Comparison of ENCODE assay signal across 9 cellular contexts in the genomic region with DNA sequence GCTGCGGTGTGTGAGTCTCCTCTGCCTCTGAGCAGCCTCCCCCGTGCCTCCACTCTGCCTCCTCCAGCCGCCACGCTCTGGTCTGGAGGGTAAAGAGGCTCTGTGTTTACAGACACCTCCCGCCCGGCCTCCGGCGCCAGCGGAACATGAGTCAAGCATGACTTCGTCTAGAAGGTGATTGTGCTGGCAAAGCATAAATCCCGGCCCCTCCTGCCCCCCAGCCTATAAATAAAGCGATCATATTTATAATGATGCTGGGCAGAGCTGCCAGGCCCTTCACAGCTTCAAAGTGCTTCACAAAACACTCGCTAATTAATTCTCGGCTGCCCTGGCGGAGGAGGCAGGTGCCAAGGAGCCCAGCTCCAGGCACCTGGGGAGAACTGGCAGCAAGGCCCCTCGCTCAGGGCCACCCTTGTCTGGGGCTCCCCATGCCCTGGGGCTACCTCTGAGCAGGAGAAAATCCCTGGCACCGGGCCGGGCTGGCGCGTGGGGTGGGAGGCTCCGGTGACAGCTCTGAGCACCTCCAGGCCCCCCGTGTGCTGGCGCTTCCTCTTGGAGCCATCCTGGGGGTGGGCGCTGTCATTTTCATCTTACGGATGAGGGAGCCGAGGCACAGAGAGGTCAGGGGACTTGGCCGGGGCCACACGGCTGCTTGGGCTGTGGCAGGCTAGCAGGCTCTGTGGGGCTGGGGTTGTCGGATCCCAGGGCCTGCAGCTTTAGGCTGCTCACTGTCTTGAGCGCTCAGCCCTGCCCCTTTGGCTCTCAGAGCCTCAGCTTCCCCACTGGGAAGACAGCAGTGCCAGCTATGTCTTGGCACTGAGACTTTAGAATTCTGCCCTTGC.
DNase-seq lines count a peak whose midpoint lies in the region; ATAC-seq, FAIRE-seq and TF ChIP-seq lines count a peak whose summit lies in the region.
"Had no signal": no experiment of that assay in that cellular context is flagged by ENCODE, and none has a peak within 500 bp of the region (broad histone marks: within the 10 kb centered on the region; RNA-seq: fewer than 3 reads in every experiment).

No MANE protein-coding gene starts in this region.

- peak; percentile 92 for FAIRE-seq in islet of Langerhans (lab: Jason Lieb, UNC)

- intact Hi-C loops in uterus (cut with DNase I; ENCODE audit: low total_unique reads), result no loop called here
- intact Hi-C loops in activated T-helper 2 cell treated with anti-CD3 and anti-CD28 coated beads, Interferon-gamma antibody, Interleukin-2, Interleukin-4, amounts not matched to agents 10 μg/mL and 5 μg/mL and 100 μg/mL, durations not matched to agents 14 hours and 24 hours and 36 hours (cut with micrococcal nuclease), result no loop called here

- H3K27ac ChIP-seq in uterus, result peak overlapping the region; percentile 57 to 63

- peaks cover 11 to 35% of the 10 kb centered on the region in 2 donors for H3K4me1 ChIP-seq in uterus

- H3K27me3 ChIP-seq in uterus, result no peaks in the 10 kb centered on the region

- no peaks in the 10 kb centered on the region for H3K27me3 Mint-ChIP-seq in natural killer cell treated with Interleukin-12 subunit alpha and Interleukin-12 subunit beta and Interleukin-15 and Interleukin-18, amount 100 ng/mL, for 72 hours
- peaks cover 3% of the 10 kb centered on the region for H3K27me3 Mint-ChIP-seq in activated T-helper 2 cell treated with anti-CD3 and anti-CD28 coated beads, Interferon-gamma antibody, Interleukin-2, Interleukin-4, amounts not matched to agents 10 μg/mL and 5 μg/mL and 100 μg/mL, durations not matched to agents 14 hours and 24 hours and 36 hours (ENCODE audit: low read depth)
- H3K27me3 Mint-ChIP-seq: activated naive CD8-positive, alpha-beta T cell treated with anti-CD3 and anti-CD28 coated beads, Interleukin-2, amount 10 ng/mL, durations not matched to agents 7 days and 5 days had no signal

- no peaks in the 10 kb centered on the region for H3K36me3 ChIP-seq in uterus

- no peak for TF ChIP-seq CTCF in uterus (IDR thresholded peaks at IDR 0.05)

- peak; percentile 62 to 83 for DNase-seq in NCI-H2081 (lab: John Stamatoyannopoulos, UW)
- DNase-seq in NCI-H2081 treated with DMSO at 0.1 percent for 48 hours (lab: John Stamatoyannopoulos, UW), result no peak
- DNase-seq in amniotic stem cell (lab: John Stamatoyannopoulos, UW), result peak; percentile 64
- peak; percentile 80 to 92 for DNase-seq in uterus
- no peak for DNase-seq in natural killer cell treated with Interleukin-12 subunit alpha and Interleukin-12 subunit beta and Interleukin-15 and Interleukin-18, amount 100 ng/mL, for 72 hours (ENCODE audit: low spot score)
- no peak for DNase-seq in activated T-helper 2 cell treated with anti-CD3 and anti-CD28 coated beads, Interferon-gamma antibody, Interleukin-2, Interleukin-4, amounts not matched to agents 10 μg/mL and 5 μg/mL and 100 μg/mL, durations not matched to agents 14 hours and 24 hours and 36 hours (ENCODE audit: low spot score)
- DNase-seq: activated naive CD8-positive, alpha-beta T cell treated with anti-CD3 and anti-CD28 coated beads, Interleukin-2, amount 10 ng/mL, durations not matched to agents 7 days and 5 days had no signal

- H3K4me3 ChIP-seq in uterus, result no peak overlapping the region

- H3K36me3 Mint-ChIP-seq in natural killer cell treated with Interleukin-12 subunit alpha and Interleukin-12 subunit beta and Interleukin-15 and Interleukin-18, amount 100 ng/mL, for 72 hours, result no peaks in the 10 kb centered on the region
- H3K36me3 Mint-ChIP-seq in activated T-helper 2 cell treated with anti-CD3 and anti-CD28 coated beads, Interferon-gamma antibody, Interleukin-2, Interleukin-4, amounts not matched to agents 10 μg/mL and 5 μg/mL and 100 μg/mL, durations not matched to agents 14 hours and 24 hours and 36 hours (ENCODE audit: low read depth), result peaks cover 4% of the 10 kb centered on the region
- H3K36me3 Mint-ChIP-seq: activated naive CD8-positive, alpha-beta T cell treated with anti-CD3 and anti-CD28 coated beads, Interleukin-2, amount 10 ng/mL, durations not matched to agents 7 days and 5 days had no signal

- ATAC-seq in HG03432 (IDR thresholded peaks at IDR 0.05; ENCODE audit: unreplicated experiment), result no peak
- no peak for ATAC-seq in natural killer cell treated with Interleukin-12 subunit alpha and Interleukin-12 subunit beta and Interleukin-15 and Interleukin-18, amount 100 ng/mL, for 72 hours

- H3K4me1 Mint-ChIP-seq in natural killer cell treated with Interleukin-12 subunit alpha and Interleukin-12 subunit beta and Interleukin-15 and Interleukin-18, amount 100 ng/mL, for 72 hours (ENCODE audit: low read depth in 2 of 2), result peaks cover 12 to 14% of the 10 kb centered on the region in 2 donors
- peaks cover 3% of the 10 kb centered on the region for H3K4me1 Mint-ChIP-seq in activated T-helper 2 cell treated with anti-CD3 and anti-CD28 coated beads, Interferon-gamma antibody, Interleukin-2, Interleukin-4, amounts not matched to agents 10 μg/mL and 5 μg/mL and 100 μg/mL, durations not matched to agents 14 hours and 24 hours and 36 hours (ENCODE audit: low read depth)

- no peaks in the 10 kb centered on the region for H3K9me3 Mint-ChIP-seq in natural killer cell treated with Interleukin-12 subunit alpha and Interleukin-12 subunit beta and Interleukin-15 and Interleukin-18, amount 100 ng/mL, for 72 hours
- no peaks in the 10 kb centered on the region for H3K9me3 Mint-ChIP-seq in activated T-helper 2 cell treated with anti-CD3 and anti-CD28 coated beads, Interferon-gamma antibody, Interleukin-2, Interleukin-4, amounts not matched to agents 10 μg/mL and 5 μg/mL and 100 μg/mL, durations not matched to agents 14 hours and 24 hours and 36 hours
- H3K9me3 Mint-ChIP-seq: activated naive CD8-positive, alpha-beta T cell treated with anti-CD3 and anti-CD28 coated beads, Interleukin-2, amount 10 ng/mL, durations not matched to agents 7 days and 5 days had no signal

- no peak overlapping the region for H3K27ac Mint-ChIP-seq in natural killer cell treated with Interleukin-12 subunit alpha and Interleukin-12 subunit beta and Interleukin-15 and Interleukin-18, amount 100 ng/mL, for 72 hours
- H3K27ac Mint-ChIP-seq in activated T-helper 2 cell treated with anti-CD3 and anti-CD28 coated beads, Interferon-gamma antibody, Interleukin-2, Interleukin-4, amounts not matched to agents 10 μg/mL and 5 μg/mL and 100 μg/mL, durations not matched to agents 14 hours and 24 hours and 36 hours, result no peak overlapping the region
- H3K27ac Mint-ChIP-seq: activated naive CD8-positive, alpha-beta T cell treated with anti-CD3 and anti-CD28 coated beads, Interleukin-2, amount 10 ng/mL, durations not matched to agents 7 days and 5 days had no signal

- TF ChIP-seq POLR2A in uterus (IDR thresholded peaks at IDR 0.05), result no peak

- H3K4me3 Mint-ChIP-seq in natural killer cell treated with Interleukin-12 subunit alpha and Interleukin-12 subunit beta and Interleukin-15 and Interleukin-18, amount 100 ng/mL, for 72 hours, result no peak overlapping the region
- H3K4me3 Mint-ChIP-seq in activated T-helper 2 cell treated with anti-CD3 and anti-CD28 coated beads, Interferon-gamma antibody, Interleukin-2, Interleukin-4, amounts not matched to agents 10 μg/mL and 5 μg/mL and 100 μg/mL, durations not matched to agents 14 hours and 24 hours and 36 hours (ENCODE audit: low read depth), result no peak overlapping the region
- H3K4me3 Mint-ChIP-seq: activated naive CD8-positive, alpha-beta T cell treated with anti-CD3 and anti-CD28 coated beads, Interleukin-2, amount 10 ng/mL, durations not matched to agents 7 days and 5 days had no signal

- no peaks in the 10 kb centered on the region for H3K9me3 ChIP-seq in uterus

Comparison
In these comparisons a context has a peak if more than half of its experiments do, and no peak if none do; other contexts are left out.
1. DNase-seq: peak in NCI-H2081 (2 of 2), amniotic stem cell (single experiment) and uterus (2 of 2); none in NCI-H2081 treated with DMSO at 0.1 percent for 48 hours (single experiment), natural killer cell treated with Interleukin-12 subunit alpha and Interleukin-12 subunit beta and Interleukin-15 and Interleukin-18, amount 100 ng/mL, for 72 hours (single experiment) and activated T-helper 2 cell treated with anti-CD3 and anti-CD28 coated beads, Interferon-gamma antibody, Interleukin-2, Interleukin-4, amounts not matched to agents 10 μg/mL and 5 μg/mL and 100 μg/mL, durations not matched to agents 14 hours and 24 hours and 36 hours (single experiment).